Comparison of ENCODE assay signal across 9 cellular contexts in the genomic region with DNA sequence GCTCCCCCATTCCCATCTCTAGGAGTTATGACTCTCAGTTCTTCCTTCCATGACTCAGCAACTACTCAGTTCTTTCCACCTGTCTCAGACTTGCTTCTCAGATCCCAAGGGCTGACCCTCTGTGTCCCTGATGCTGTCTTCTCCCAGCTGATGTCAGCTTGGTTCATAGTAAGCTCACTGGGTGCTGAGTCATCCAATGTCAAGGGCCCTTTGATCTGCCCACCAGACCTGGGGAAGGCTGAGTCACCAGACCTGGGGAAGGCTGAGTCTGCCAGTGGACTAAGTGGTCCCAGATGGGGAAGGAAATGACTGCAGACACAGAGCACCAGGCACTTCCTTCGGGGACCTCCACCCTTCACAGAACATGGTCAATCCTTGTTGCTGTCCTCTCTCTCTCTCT.
DNase-seq lines count a peak whose midpoint lies in the region; ATAC-seq and TF ChIP-seq lines count a peak whose summit lies in the region.
"Had no signal": no experiment of that assay in that cellular context is flagged by ENCODE, and none has a peak within 500 bp of the region (broad histone marks: within the 10 kb centered on the region; RNA-seq: fewer than 3 reads in every experiment).

No MANE protein-coding gene starts in this region.

- no peak overlapping the region for H3K4me3 ChIP-seq in thyroid gland (replicated peaks in 1 of 3)

- DNase-seq in NOMO-1 treated with DMSO at 0.1 percent for 48 hours (lab: John Stamatoyannopoulos, UW; ENCODE audit: unreplicated experiment) (peak; percentile 90), medulla oblongata (ENCODE audit: extremely low spot score) (peak; percentile 16), thyroid gland (no peak)
- DNase-seq in activated T-helper 9 cell treated with anti-CD3 and anti-CD28 coated beads, Interleukin-2, amount 50 U/mL, for 16 hours (ENCODE audit: low read depth) = peak; percentile 40

- ATAC-seq in GM19351 (IDR thresholded peaks at IDR 0.05; ENCODE audit: unreplicated experiment) = peak; percentile 65
- ATAC-seq in GM21529 (IDR thresholded peaks at IDR 0.05; ENCODE audit: unreplicated experiment) = no peak
- ATAC-seq in HG02938 (IDR thresholded peaks at IDR 0.05; ENCODE audit: unreplicated experiment) = no peak
- ATAC-seq in GM21515 (IDR thresholded peaks at IDR 0.05; ENCODE audit: unreplicated experiment) = no peak

- H3K9me3 ChIP-seq in thyroid gland = no peaks in the 10 kb centered on the region
- H3K9me3 ChIP-seq: neutrophil had no signal

- no peaks in the 10 kb centered on the region for H3K27me3 ChIP-seq in thyroid gland
- H3K27me3 ChIP-seq: neutrophil had no signal

- WGBS in thyroid gland, 2 donors = 53 to 62% methylated on average over 1 of the region's 1 CpG

- TF ChIP-seq CTCF in thyroid gland (IDR thresholded peaks at IDR 0.05) = no peak

- no peaks in the 10 kb centered on the region for H3K36me3 ChIP-seq in thyroid gland
- H3K36me3 ChIP-seq: neutrophil had no signal

- no peak overlapping the region for H3K27ac ChIP-seq in thyroid gland
- H3K27ac ChIP-seq: neutrophil had no signal

- H3K4me1 ChIP-seq in thyroid gland = no peaks in the 10 kb centered on the region

- intact Hi-C loops in thyroid gland (cut with DNase I) = no loop called here

- TF ChIP-seq POLR2A in thyroid gland (IDR thresholded peaks at IDR 0.05) = no peak

Comparison
In these comparisons a context has a peak if more than half of its experiments do, and no peak if none do; other contexts are left out.
1. DNase-seq: peak in NOMO-1 treated with DMSO at 0.1 percent for 48 hours (single experiment), activated T-helper 9 cell treated with anti-CD3 and anti-CD28 coated beads, Interleukin-2, amount 50 U/mL, for 16 hours (single experiment) and medulla oblongata (single experiment); none in thyroid gland (0 of 2).